In genomic region chr1:154474802-154475201, GRCh38 we compare ENCODE assay signal across 10 cellular contexts. TPM values are rescaled to one million over a fixed set of nuclear protein-coding genes. Genes with fewer than 3 reads are reported as not detected.
DNase-seq lines count a peak whose midpoint lies in the region; FAIRE-seq and TF ChIP-seq lines count a peak whose summit lies in the region.
"Had no signal": no experiment of that assay in that cellular context is flagged by ENCODE, and none has a peak within 500 bp of the region (broad histone marks: within the 10 kb centered on the region; RNA-seq: fewer than 3 reads in every experiment).

No MANE protein-coding gene starts in this region.

- no peaks in the 10 kb centered on the region for H3K9me3 Mint-ChIP-seq in brain
- no peaks in the 10 kb centered on the region for H3K9me3 Mint-ChIP-seq in activated naive CD4-positive, alpha-beta T cell treated with anti-CD3 and anti-CD28 coated beads, Interleukin-2, amount 10 ng/mL, durations not matched to agents 7 days and 5 days
- H3K9me3 Mint-ChIP-seq: CD4-positive, CD25-positive, alpha-beta regulatory T cell had no signal

- H3K27ac ChIP-seq in A673 (ENCODE audit: low read depth, low read length, poor library complexity, severe bottlenecking), result no peak overlapping the region

- no TSS peak for BruUV-seq in A673 (replicated peaks; lab: Mats Ljungman, UMichigan)

- POLR2A ChIA-PET in A673 (lab: Charles Lee; ENCODE audit: low non-redundant PET), result no interaction called here

- peaks cover 12% of the 10 kb centered on the region for H3K4me1 ChIP-seq in A673 (ENCODE audit: insufficient read depth, low read length, poor library complexity, severe bottlenecking)

- intact Hi-C loops in A673 (cut with micrococcal nuclease; ENCODE audit: unreplicated experiment), result no loop called here

- no peak for FAIRE-seq in HTR-8/SVneo (lab: Jason Lieb, UNC)

- TF ChIP-seq CTCF in A673 (conservative IDR thresholded peaks at IDR 0.05; ENCODE audit: low read depth, low read length) (no peak), brain (conservative IDR thresholded peaks at IDR 0.05) (no peak)

- no peak overlapping the region for H3K4me3 Mint-ChIP-seq in brain
- no peak overlapping the region for H3K4me3 Mint-ChIP-seq in activated naive CD4-positive, alpha-beta T cell treated with anti-CD3 and anti-CD28 coated beads, Interleukin-2, amount 10 ng/mL, durations not matched to agents 7 days and 5 days
- H3K4me3 Mint-ChIP-seq: CD4-positive, CD25-positive, alpha-beta regulatory T cell had no signal

- no peaks in the 10 kb centered on the region for H3K9me3 ChIP-seq in A673 (ENCODE audit: low read depth, low read length, poor library complexity, severe bottlenecking)

- CTCF ChIA-PET in A673 (lab: Charles Lee), result no interaction called here
- CTCF ChIA-PET in activated naive CD4-positive, alpha-beta T cell treated with anti-CD3 and anti-CD28 coated beads, Interleukin-2, amount 10 ng/mL, durations not matched to agents 7 days and 5 days (lab: Charles Lee), result interaction anchor here (1.0 to 1.1 kb wide), 2 partner anchors 71 kb away, joined by 3 read pairs; no protein-coding TSS in a partner anchor

- peaks cover 6% of the 10 kb centered on the region for H3K27me3 Mint-ChIP-seq in brain
- peaks cover 5% of the 10 kb centered on the region for H3K27me3 Mint-ChIP-seq in activated naive CD4-positive, alpha-beta T cell treated with anti-CD3 and anti-CD28 coated beads, Interleukin-2, amount 10 ng/mL, durations not matched to agents 7 days and 5 days
- H3K27me3 Mint-ChIP-seq: CD4-positive, CD25-positive, alpha-beta regulatory T cell had no signal

- no peaks in the 10 kb centered on the region for H3K36me3 Mint-ChIP-seq in brain
- no peaks in the 10 kb centered on the region for H3K36me3 Mint-ChIP-seq in activated naive CD4-positive, alpha-beta T cell treated with anti-CD3 and anti-CD28 coated beads, Interleukin-2, amount 10 ng/mL, durations not matched to agents 7 days and 5 days
- H3K36me3 Mint-ChIP-seq: CD4-positive, CD25-positive, alpha-beta regulatory T cell had no signal

- no peak overlapping the region for H3K4me3 ChIP-seq in A673 (ENCODE audit: low read depth, low read length, poor library complexity, severe bottlenecking)

- no peaks in the 10 kb centered on the region for H3K27me3 ChIP-seq in A673 (replicated peaks; ENCODE audit: insufficient read depth, low read depth, low read length, poor library complexity)

- H3K4me1 Mint-ChIP-seq in brain, result peaks cover 7% of the 10 kb centered on the region
- H3K4me1 Mint-ChIP-seq in activated naive CD4-positive, alpha-beta T cell treated with anti-CD3 and anti-CD28 coated beads, Interleukin-2, amount 10 ng/mL, durations not matched to agents 7 days and 5 days, result peaks cover 15% of the 10 kb centered on the region

- no peaks in the 10 kb centered on the region for H3K36me3 ChIP-seq in A673 (ENCODE audit: insufficient read depth, low read length, poor library complexity, severe bottlenecking)

- DNase-seq in A673 (ENCODE audit: low spot score), result peak; percentile 50
- peak; percentile 20 for DNase-seq in HTR-8/SVneo (ENCODE audit: insufficient read length, low spot score)
- DNase-seq in left kidney (ENCODE audit: low read depth, low spot score), result peak; percentile 32
- DNase-seq in NAMALWA (ENCODE audit: low spot score), result no peak
- DNase-seq in NCI-H187 (lab: John Stamatoyannopoulos, UW), result no peak
- DNase-seq in NCI-H1436 treated with DMSO at 0.1 percent for 48 hours (lab: John Stamatoyannopoulos, UW), result no peak
- DNase-seq in activated naive CD4-positive, alpha-beta T cell treated with anti-CD3 and anti-CD28 coated beads, Interleukin-2, amount 10 ng/mL, durations not matched to agents 7 days and 5 days, result no peak
- DNase-seq: activated CD4-positive, alpha-beta T cell treated with anti-CD3 and anti-CD28 coated beads, Interleukin-2, amount 50 U/mL, for 4 hours; CD4-positive, CD25-positive, alpha-beta regulatory T cell had no signal

- peak overlapping the region; percentile 52 to 87 (median 70) for H3K27ac Mint-ChIP-seq in brain
- H3K27ac Mint-ChIP-seq in activated naive CD4-positive, alpha-beta T cell treated with anti-CD3 and anti-CD28 coated beads, Interleukin-2, amount 10 ng/mL, durations not matched to agents 7 days and 5 days, result no peak overlapping the region

RNA-seq across cellular contexts. Expression of gene TDRD10, which starts 27.2 kb away (rescaled TPM):
- not detected in 2 replicates for total RNA-seq in A673 (2021)
- polyA plus RNA-seq in brain (ENCODE audit: insufficient read depth, low read depth, low replicate concordance), result 0.27 TPM
- total RNA-seq: CD4-positive, CD25-positive, alpha-beta regulatory T cell had no signal
- polyA plus RNA-seq: CD4-positive, CD25-positive, alpha-beta regulatory T cell had no signal

RNA-seq across cellular contexts. Expression of gene SHE, which starts 27.4 kb away (rescaled TPM):
- total RNA-seq in A673 (2021), result 0.04 TPM in 1 of 2 replicates, not detected in the other
- 1.6 TPM for polyA plus RNA-seq in brain (ENCODE audit: insufficient read depth, low read depth, low replicate concordance)
- total RNA-seq: CD4-positive, CD25-positive, alpha-beta regulatory T cell had no signal
- polyA plus RNA-seq: CD4-positive, CD25-positive, alpha-beta regulatory T cell had no signal

Comparison
In these comparisons a context has a peak if more than half of its experiments do, and no peak if none do; other contexts are left out.
1. DNase-seq: peak in A673 (single experiment), HTR-8/SVneo (single experiment) and left kidney (single experiment); none in NAMALWA (single experiment), NCI-H187 (0 of 2), NCI-H1436 treated with DMSO at 0.1 percent for 48 hours (single experiment) and activated naive CD4-positive, alpha-beta T cell treated with anti-CD3 and anti-CD28 coated beads, Interleukin-2, amount 10 ng/mL, durations not matched to agents 7 days and 5 days (single experiment).